ENCODE assay signal across 8 cellular contexts in genomic region chr22:21628386-21629261, GRCh38. TPM values are rescaled to one million over a fixed set of nuclear protein-coding genes. Genes with fewer than 3 reads are reported as not detected.
DNase-seq lines count a peak whose midpoint lies in the region; ATAC-seq and TF ChIP-seq lines count a peak whose summit lies in the region.

No MANE protein-coding gene starts in this region.

- H3K4me1 ChIP-seq in ES-I3 (ENCODE audit: insufficient read depth, low read length) (no peaks in the 10 kb centered on the region), Karpas-422 (ENCODE audit: low read length) (peaks cover 52% of the 10 kb centered on the region)
- H3K4me1 ChIP-seq in effector memory CD4-positive, alpha-beta T cell (ENCODE audit: control insufficient read depth, insufficient read depth, low read length, poor library complexity, severe bottlenecking) = peaks cover 20% of the 10 kb centered on the region

- no peak overlapping the region for H3K27ac Mint-ChIP-seq in nephron

- H3K79me2 ChIP-seq in Karpas-422 (ENCODE audit: low read length) = peaks cover 39% of the 10 kb centered on the region

- no peaks in the 10 kb centered on the region for H3K9me2 ChIP-seq in Karpas-422 (replicated peaks; ENCODE audit: insufficient read depth, low read length)

- no peak for TF ChIP-seq CTCF in nephron (IDR thresholded peaks at IDR 0.05; ENCODE audit: unreplicated experiment in 3 of 3)

- H3K36me3 ChIP-seq in ES-I3 (ENCODE audit: insufficient read depth, low read length) = peaks cover 4% of the 10 kb centered on the region; the same call in 1 of the 2 replicates
- peaks cover 16% of the 10 kb centered on the region for H3K36me3 ChIP-seq in Karpas-422 (ENCODE audit: insufficient read depth, low read length)
- H3K36me3 ChIP-seq in effector memory CD4-positive, alpha-beta T cell (ENCODE audit: control insufficient read depth, insufficient read depth, low read length) = peaks cover 33% of the 10 kb centered on the region

- peak overlapping the region; percentile 89; the same call in 1 of the 2 replicates for H3K27ac ChIP-seq in Karpas-422 (ENCODE audit: low read length)
- peak overlapping the region; percentile 78 for H3K27ac ChIP-seq in effector memory CD4-positive, alpha-beta T cell (ENCODE audit: insufficient read depth, low read length, poor library complexity, severe bottlenecking)

- no peaks in the 10 kb centered on the region for H3K27me3 Mint-ChIP-seq in nephron (ENCODE audit: low read depth)

- H4K20me1 ChIP-seq in Karpas-422 (ENCODE audit: insufficient read depth, low read depth, low read length) = peaks cover 16% of the 10 kb centered on the region

- ATAC-seq in left lobe of liver (no peak), GM21381 (IDR thresholded peaks at IDR 0.05; ENCODE audit: unreplicated experiment) (no peak), GM21528 (IDR thresholded peaks at IDR 0.05; ENCODE audit: low FRiP score, unreplicated experiment) (no peak)

- peak overlapping the region; percentile 77 for H3K4me2 ChIP-seq in Karpas-422 (ENCODE audit: low read depth, low read length, poor library complexity, severe bottlenecking)

- H3K27me3 ChIP-seq in Karpas-422 (ENCODE audit: low read length) = no peaks in the 10 kb centered on the region
- no peaks in the 10 kb centered on the region for H3K27me3 ChIP-seq in effector memory CD4-positive, alpha-beta T cell (replicated peaks; ENCODE audit: control insufficient read depth, insufficient read depth, low read length, poor library complexity, severe bottlenecking)

- peak overlapping the region; percentile 87 to 93 (median 90) for H3K4me3 Mint-ChIP-seq in nephron

- no peak for DNase-seq in Karpas-422
- DNase-seq in effector memory CD4-positive, alpha-beta T cell = no peak
- DNase-seq in left lobe of liver (ENCODE audit: low spot score) = no peak
- DNase-seq in SKM-1 (lab: John Stamatoyannopoulos, UW; ENCODE audit: unreplicated experiment) = no peak

- peaks cover 23% of the 10 kb centered on the region for H3K4me1 Mint-ChIP-seq in nephron

- no peak overlapping the region for H2AFZ ChIP-seq in Karpas-422 (ENCODE audit: low read length)

- H3K9me3 Mint-ChIP-seq in nephron = no peaks in the 10 kb centered on the region

- H3K9ac ChIP-seq in ES-I3 (ENCODE audit: low read depth, low read length) (peak overlapping the region; percentile 87; the same call in 1 of the 2 replicates), Karpas-422 (ENCODE audit: low read length) (peak overlapping the region; percentile 96)

- H3K4me3 ChIP-seq in Karpas-422 (ENCODE audit: low read length) = peak overlapping the region; percentile 85
- H3K4me3 ChIP-seq in effector memory CD4-positive, alpha-beta T cell (ENCODE audit: insufficient read depth, low read depth, low read length, poor library complexity, severe bottlenecking) = peak overlapping the region; percentile 91

- H3K36me3 Mint-ChIP-seq in nephron (ENCODE audit: low read depth) = peaks cover 4% of the 10 kb centered on the region

- H3K9me3 ChIP-seq in ES-I3 (ENCODE audit: control insufficient read depth, insufficient read depth, low read length) (no peaks in the 10 kb centered on the region), Karpas-422 (ENCODE audit: low read length) (no peaks in the 10 kb centered on the region)
- no peaks in the 10 kb centered on the region for H3K9me3 ChIP-seq in effector memory CD4-positive, alpha-beta T cell (ENCODE audit: control insufficient read depth, low read length)

RNA-seq across cellular contexts. Expression of gene YDJC, which starts 1.2 kb away (rescaled TPM):
- total RNA-seq in Karpas-422 (2014; rRNA removed; shearing (Covaris generic); ENCODE audit: low replicate concordance) = 59.1 and 109 TPM in 2 replicates
- total RNA-seq in left lobe of liver = 10.0 TPM

RNA-seq across cellular contexts. Expression of gene CCDC116, which starts 3.9 kb away (rescaled TPM):
- 0.11 and 1.3 TPM in 2 replicates for total RNA-seq in Karpas-422 (2014; rRNA removed; shearing (Covaris generic); ENCODE audit: low replicate concordance)
- total RNA-seq in left lobe of liver = 0.45 TPM

RNA-seq across cellular contexts. Expression of gene SDF2L1, which starts 13.5 kb away (rescaled TPM):
- total RNA-seq in Karpas-422 (2014; rRNA removed; shearing (Covaris generic); ENCODE audit: low replicate concordance) = 19.0 and 72.9 TPM in 2 replicates
- 99.1 TPM for total RNA-seq in left lobe of liver

RNA-seq across cellular contexts. Expression of gene PPIL2, which starts 37.2 kb away (rescaled TPM):
- 32.8 and 39.6 TPM in 2 replicates for total RNA-seq in Karpas-422 (2014; rRNA removed; shearing (Covaris generic); ENCODE audit: low replicate concordance)
- total RNA-seq in left lobe of liver = 18.1 TPM
